ENCODE assay signal across 8 cellular contexts in genomic region chr12:26939953-26940352, GRCh38. TPM values are rescaled to one million over a fixed set of nuclear protein-coding genes. Genes with fewer than 3 reads are reported as not detected.
DNase-seq lines count a peak whose midpoint lies in the region; ATAC-seq and TF ChIP-seq lines count a peak whose summit lies in the region.

No MANE protein-coding gene starts in this region.

- no peak overlapping the region for H2AK5ac ChIP-seq in H9 (ENCODE audit: insufficient read length, low read length)

- POLR2A ChIA-PET in Panc1 (lab: Charles Lee): no interaction called here

- H3K9me3 Mint-ChIP-seq in H9: no peaks in the 10 kb centered on the region; a peak in 1 of 5 replicates

- H3K18ac ChIP-seq in H9 (ENCODE audit: insufficient read length, low read depth, low read length): no peak overlapping the region

- no peak overlapping the region for H4K8ac ChIP-seq in H9 (replicated peaks; ENCODE audit: insufficient read length, low read depth, low read length)

- no peaks in the 10 kb centered on the region for H3K23me2 ChIP-seq in H9 (ENCODE audit: insufficient read length, low read depth, low read length, poor library complexity, severe bottlenecking)

- BruUV-seq in Panc1 (replicated peaks; lab: Mats Ljungman, UMichigan): no TSS peak

- no peak for DNase-seq in H9
- DNase-seq in Panc1 (ENCODE audit: low read depth, low spot score): no peak
- no peak for DNase-seq in epithelial cell of esophagus (ENCODE audit: low read depth)
- no peak for DNase-seq in AG08396 (ENCODE audit: low spot score)
- no peak for DNase-seq in body of pancreas
- no peak for DNase-seq in epidermal melanocyte (ENCODE audit: insufficient read length, low spot score)

- H3K4me3 ChIP-seq in Panc1 (ENCODE audit: low read depth in 2 of 2, low read length in 2 of 2): peak overlapping the region; percentile 98; a peak in 3 of 4 replicates
- H3K4me3 ChIP-seq in epithelial cell of esophagus (ENCODE audit: low read length): peak overlapping the region; percentile 93
- peak overlapping the region; percentile 97 for H3K4me3 ChIP-seq in skeletal muscle satellite cell (ENCODE audit: low read length)
- no peak overlapping the region for H3K4me3 ChIP-seq in body of pancreas

- CTCF ChIA-PET in Panc1 (lab: Charles Lee): no interaction called here

- TF ChIP-seq CTCF in H9 (conservative IDR thresholded peaks at IDR 0.05) (no peak), Panc1 (IDR thresholded peaks at IDR 0.05) (no peak), epithelial cell of esophagus (IDR thresholded peaks at IDR 0.05; ENCODE audit: insufficient read depth, low read depth, low read length, missing control alignments) (no peak), body of pancreas (IDR thresholded peaks at IDR 0.05) (no peak)

- H2BK12ac ChIP-seq in H9 (ENCODE audit: insufficient read length, low read depth, low read length): no peak overlapping the region

- H3K4me1 ChIP-seq in H9 (ENCODE audit: insufficient read depth, low read length) (peaks cover 3% of the 10 kb centered on the region; the same call in 1 of the 2 replicates), Panc1 (ENCODE audit: control insufficient read depth, insufficient read depth, low read length) (peaks cover 36% of the 10 kb centered on the region), skeletal muscle satellite cell (ENCODE audit: control insufficient read depth, insufficient read depth, low read length) (peaks cover 30% of the 10 kb centered on the region), body of pancreas (peaks cover 50% of the 10 kb centered on the region)

- H3K79me1 ChIP-seq in H9 (ENCODE audit: insufficient read depth, low read depth, low read length, poor library complexity, severe bottlenecking): peaks cover 11% of the 10 kb centered on the region

- no CpG with 5 or more reads among the region's 1 CpG for whole genome bisulfite sequencing in H9 (ENCODE audit: extremely low coverage, insufficient read length, low lambda C conversion rate)
- 8 to 28% methylated on average over 1 of the region's 1 CpG for WGBS in body of pancreas, 2 donors

- H2BK20ac ChIP-seq in H9 (ENCODE audit: low read depth, low read length, poor library complexity, severe bottlenecking): no peak overlapping the region

- H3K36me3 ChIP-seq in Panc1 (ENCODE audit: control insufficient read depth, insufficient read depth, low read length) (peaks cover 4% of the 10 kb centered on the region; the same call in 1 of the 2 replicates), skeletal muscle satellite cell (ENCODE audit: insufficient read depth, low read length) (no peaks in the 10 kb centered on the region), body of pancreas (replicated peaks in 1 of 2; ENCODE audit: insufficient read depth in 1 of 2, low read depth in 2 of 2) (no peaks in the 10 kb centered on the region)

- no peak for TF ChIP-seq POLR2A in body of pancreas (IDR thresholded peaks at IDR 0.05)

- no peaks in the 10 kb centered on the region for H4K20me1 ChIP-seq in H9 (ENCODE audit: control insufficient read depth, insufficient read depth, insufficient read length)

- H3K4me2 ChIP-seq in H9 (ENCODE audit: insufficient read depth, insufficient read length, low read length) (no peak overlapping the region), skeletal muscle satellite cell (ENCODE audit: low read length) (peak overlapping the region; percentile 82)

- H3T11ph ChIP-seq in H9 (ENCODE audit: low read length): no peak overlapping the region

- no peaks in the 10 kb centered on the region for H3K27me3 Mint-ChIP-seq in H9 (ENCODE audit: low read depth)

- H4K91ac ChIP-seq in H9 (ENCODE audit: insufficient read length, low read depth, low read length): no peak overlapping the region

- in situ Hi-C loops in Panc1 (cut with HindIII; ENCODE audit: low pct_unique_long_range_greater_than_20kb, low sequenced_read_pairs): no loop called here

- H3K4ac ChIP-seq in H9 (ENCODE audit: low read depth, low read length): no peak overlapping the region

- H3K27ac Mint-ChIP-seq in H9: no peak overlapping the region

- peaks cover 17% of the 10 kb centered on the region; the same call in 1 of the 2 replicates for H3K79me2 ChIP-seq in H9 (ENCODE audit: insufficient read depth, low read length)

- H3K27ac ChIP-seq in H9 (ENCODE audit: insufficient read length, low read depth, low read length): no peak overlapping the region
- peak overlapping the region; percentile 98 for H3K27ac ChIP-seq in Panc1 (ENCODE audit: low read length)
- no peak overlapping the region for H3K27ac ChIP-seq in body of pancreas

- H3K9ac ChIP-seq in H9 (ENCODE audit: extremely low read depth, insufficient read length, low read length) (no peak overlapping the region), skeletal muscle satellite cell (ENCODE audit: low read depth, low read length) (peak overlapping the region; percentile 98)

- H2BK15ac ChIP-seq in H9 (ENCODE audit: low read depth, low read length): no peak overlapping the region

- H3K9me3 ChIP-seq in H9 (ENCODE audit: control insufficient read depth, low read depth, low read length): no peaks in the 10 kb centered on the region
- H3K9me3 ChIP-seq in Panc1 (ENCODE audit: control insufficient read depth, insufficient read depth, low read depth, low read length): no peaks in the 10 kb centered on the region
- no peaks in the 10 kb centered on the region for H3K9me3 ChIP-seq in skeletal muscle satellite cell (replicated peaks; ENCODE audit: low read length)
- H3K9me3 ChIP-seq in body of pancreas: no peaks in the 10 kb centered on the region

- intact Hi-C loops in Panc1 (cut with micrococcal nuclease; ENCODE audit: unreplicated experiment) (loop anchor here (5.0 kb wide), 1 partner anchor 72 kb away; the partner anchor contains the start of gene TM7SF3), body of pancreas (cut with DNase I) (no loop called here)

- H3K4me1 Mint-ChIP-seq in H9: peaks cover 19 to 20% of the 10 kb centered on the region in 2 experiments

- no peak for ATAC-seq in Panc1
- ATAC-seq in body of pancreas: no peak
- ATAC-seq in HG03108 (IDR thresholded peaks at IDR 0.05; ENCODE audit: unreplicated experiment): no peak

- no peak overlapping the region for H3K56ac ChIP-seq in H9 (ENCODE audit: insufficient read length, low read depth, low read length)

- no peak overlapping the region for H2BK120ac ChIP-seq in H9 (ENCODE audit: low read depth, low read length, poor library complexity, severe bottlenecking)

- H3K36me3 Mint-ChIP-seq in H9 (ENCODE audit: insufficient read depth in 1 of 3, low read depth in 3 of 3): peaks cover 0 to under 1% (median 0%) of the 10 kb centered on the region in 3 experiments; a peak in 1 of 7 replicates

- H2AFZ ChIP-seq in H9 (ENCODE audit: low read length): no peak overlapping the region

- no peak overlapping the region for H4K5ac ChIP-seq in H9 (ENCODE audit: insufficient read length, low read depth, low read length)

- no peaks in the 10 kb centered on the region for H3K27me3 ChIP-seq in H9 (ENCODE audit: insufficient read depth, low read length)
- H3K27me3 ChIP-seq in Panc1 (ENCODE audit: control insufficient read depth, insufficient read depth, low read length): no peaks in the 10 kb centered on the region
- no peaks in the 10 kb centered on the region for H3K27me3 ChIP-seq in skeletal muscle satellite cell (ENCODE audit: control insufficient read depth, insufficient read depth, low read length)
- no peaks in the 10 kb centered on the region for H3K27me3 ChIP-seq in body of pancreas

- H3K23ac ChIP-seq in H9 (ENCODE audit: insufficient read length, low read depth, low read length): no peak overlapping the region

- no peak overlapping the region for H2BK5ac ChIP-seq in H9 (ENCODE audit: insufficient read length, low read length)

- H3K14ac ChIP-seq in H9 (ENCODE audit: insufficient read depth, low read length): no peak overlapping the region

- peak overlapping the region; percentile 28 to 95; a peak in 3 of 5 replicates for H3K4me3 Mint-ChIP-seq in H9

RNA-seq across cellular contexts. Expression of gene FGFR1OP2, which starts 1.7 kb away (rescaled TPM):
- total RNA-seq in H9 (2021) (30.0 and 34.2 TPM in 2 replicates), Panc1 (2021; ENCODE audit: unreplicated experiment) (60.1 TPM), body of pancreas (10 to 100 TPM; 39.2 to 41.5 TPM)
- polyA plus RNA-seq in Panc1 (2012; ENCODE audit: insufficient read length): 42.6 TPM
- total RNA-seq in skeletal muscle satellite cell (2012; rRNA removed): 29.7 and 32.1 TPM in 2 replicates

RNA-seq across cellular contexts. Expression of gene INTS13, which starts 2.2 kb away (rescaled TPM):
- total RNA-seq in H9 (2021) (39.1 and 42.9 TPM in 2 replicates), Panc1 (2021; ENCODE audit: unreplicated experiment) (55.9 TPM), body of pancreas (10 to 100 TPM; 12.9 to 13.0 TPM)
- polyA plus RNA-seq in Panc1 (2012; ENCODE audit: insufficient read length): 36.5 TPM
- 75.5 and 81.7 TPM in 2 replicates for total RNA-seq in skeletal muscle satellite cell (2012; rRNA removed)

Comparison
In these comparisons a context has a peak if more than half of its experiments do, and no peak if none do; other contexts are left out.
1. H3K4me3 ChIP-seq: peak in Panc1 (2 of 2), epithelial cell of esophagus (single experiment) and skeletal muscle satellite cell (single experiment); none in body of pancreas (0 of 2).